In the genomic region with DNA sequence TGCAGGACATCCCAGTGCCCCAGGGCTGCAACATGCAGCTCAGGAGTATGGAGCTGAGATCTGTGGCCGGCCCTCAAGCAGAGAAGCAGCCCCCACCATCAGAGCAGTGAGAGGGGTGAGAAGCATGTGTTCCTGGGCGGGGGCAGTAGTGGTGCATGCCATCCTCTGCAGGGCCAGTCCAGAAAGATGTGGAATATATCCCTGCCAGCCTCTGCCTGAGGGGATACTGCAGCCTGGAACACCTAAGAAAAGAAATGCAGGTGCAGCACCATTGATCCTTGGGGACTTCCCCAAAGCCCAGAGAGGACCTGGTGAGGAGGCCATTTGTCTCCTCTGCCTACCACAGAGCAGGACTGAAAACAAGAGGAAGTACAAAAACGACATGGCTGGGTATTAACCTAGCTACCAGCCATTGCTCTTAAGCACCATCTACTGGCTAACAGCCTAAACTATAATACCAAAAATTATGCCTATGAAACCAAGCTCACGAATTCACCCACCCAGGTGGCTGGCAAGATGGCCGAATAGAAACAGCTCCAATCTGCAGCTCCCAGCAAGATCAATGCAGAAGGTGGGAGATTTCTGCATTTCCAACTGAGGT, we compare ENCODE assay signal across 10 cellular contexts.
DNase-seq lines count a peak whose midpoint lies in the region; ATAC-seq and TF ChIP-seq lines count a peak whose summit lies in the region.
"Had no signal": no experiment of that assay in that cellular context is flagged by ENCODE, and none has a peak within 500 bp of the region (broad histone marks: within the 10 kb centered on the region; RNA-seq: fewer than 3 reads in every experiment).

No MANE protein-coding gene starts in this region.

- no peak overlapping the region for H3K4me3 ChIP-seq in astrocyte of the spinal cord (ENCODE audit: low read depth, low read length)
- no peak overlapping the region for H3K4me3 ChIP-seq in neural cell (ENCODE audit: low read length)
- H3K4me3 ChIP-seq: lung had no signal

- H3K27ac Mint-ChIP-seq in activated naive CD4-positive, alpha-beta T cell treated with anti-CD3 and anti-CD28 coated beads, Interleukin-2, amount 50 U/mL, for 72 hours: no peak overlapping the region

- no peaks in the 10 kb centered on the region for H3K27me3 ChIP-seq in neural cell (ENCODE audit: insufficient read depth, low read depth, low read length)

- no peak for TF ChIP-seq EP300 in neural cell (conservative IDR thresholded peaks at IDR 0.05; ENCODE audit: poor library complexity, severe bottlenecking)

- no peaks in the 10 kb centered on the region for H4K20me1 ChIP-seq in neural cell (ENCODE audit: insufficient read depth)

- in situ Hi-C loops in astrocyte of the spinal cord (cut with HindIII; ENCODE audit: low sequenced_read_pairs): no loop called here

- H3K4me2 ChIP-seq in neural cell (ENCODE audit: low read length): no peak overlapping the region

- no peaks in the 10 kb centered on the region for H3K79me2 ChIP-seq in neural cell (replicated peaks; ENCODE audit: insufficient read depth, low read length)

- H3K9ac ChIP-seq in neural cell (ENCODE audit: low read length): no peak overlapping the region

- no peak overlapping the region for H2AFZ ChIP-seq in neural cell (ENCODE audit: low read depth, low read length)

- peak; percentile 81 for TF ChIP-seq RAD21 in neural cell (conservative IDR thresholded peaks at IDR 0.05)

- TF ChIP-seq CTCF in astrocyte of the spinal cord (IDR thresholded peaks at IDR 0.05; ENCODE audit: low read depth, low read length) (peak; percentile 53), neural cell (IDR thresholded peaks at IDR 0.05; ENCODE audit: poor library complexity, severe bottlenecking) (peak; percentile 77)

- H3F3A ChIP-seq in neural cell (ENCODE audit: insufficient read depth, low read length, poor library complexity, severe bottlenecking): no peaks in the 10 kb centered on the region

- no peak overlapping the region for H3K27ac ChIP-seq in neural cell (ENCODE audit: low read length)

- peaks cover 6 to 10% of the 10 kb centered on the region in 2 donors for H3K9me3 Mint-ChIP-seq in activated naive CD4-positive, alpha-beta T cell treated with anti-CD3 and anti-CD28 coated beads, Interleukin-2, amount 50 U/mL, for 72 hours

- H3K9me3 ChIP-seq in neural cell (ENCODE audit: low read length): no peaks in the 10 kb centered on the region
- H3K9me3 ChIP-seq: Caco-2 had no signal

- peak; percentile 24 to 56 for ATAC-seq in activated naive CD4-positive, alpha-beta T cell treated with anti-CD3 and anti-CD28 coated beads, Interleukin-2, amount 50 U/mL, for 72 hours
- ATAC-seq in HG02973 (IDR thresholded peaks at IDR 0.05; ENCODE audit: unreplicated experiment): no peak

- no peaks in the 10 kb centered on the region for H3K9me2 ChIP-seq in neural cell (ENCODE audit: insufficient read depth, low read length)

- H3K36me3 Mint-ChIP-seq in activated naive CD4-positive, alpha-beta T cell treated with anti-CD3 and anti-CD28 coated beads, Interleukin-2, amount 50 U/mL, for 72 hours: peaks cover 9 to 24% of the 10 kb centered on the region in 2 donors

- DNase-seq in activated naive CD4-positive, alpha-beta T cell treated with anti-CD3 and anti-CD28 coated beads, Interleukin-2, amount 50 U/mL, for 72 hours (ENCODE audit: low spot score in 2 of 2): no peak
- DNase-seq in activated naive CD4-positive, alpha-beta T cell (lab: John Stamatoyannopoulos, UW): no peak
- DNase-seq in NCI-H1417 (lab: John Stamatoyannopoulos, UW): peak in 2 of 3 experiments; percentile 55 to 60
- DNase-seq in astrocyte of the spinal cord (ENCODE audit: low read depth, low spot score): peak; percentile 37
- no peak for DNase-seq in stimulated activated CD4-positive, alpha-beta T cell treated with anti-CD3 and anti-CD28 coated beads, Interleukin-2, amount 100 ng/mL, for 48 hours
- no peak for DNase-seq in activated CD4-positive, CD25-positive, alpha-beta regulatory T cell (lab: John Stamatoyannopoulos, UW)

- H3K36me3 ChIP-seq in neural cell (ENCODE audit: insufficient read depth, low read length): no peaks in the 10 kb centered on the region

TF ChIP-seq in neural cell, 6 proteins besides CTCF, POLR2A, EP300 and RAD21:
- TF ChIP-seq POLR2AphosphoS5 (IDR thresholded peaks at IDR 0.05) (no peak), SMC3 (conservative IDR thresholded peaks at IDR 0.05; ENCODE audit: poor library complexity) (peak; percentile 87)

Comparison
In these comparisons a context has a peak if more than half of its experiments do, and no peak if none do; other contexts are left out.
1. DNase-seq: peak in NCI-H1417 (2 of 3) and astrocyte of the spinal cord (single experiment); none in activated naive CD4-positive, alpha-beta T cell treated with anti-CD3 and anti-CD28 coated beads, Interleukin-2, amount 50 U/mL, for 72 hours (0 of 2), activated naive CD4-positive, alpha-beta T cell (0 of 4), stimulated activated CD4-positive, alpha-beta T cell treated with anti-CD3 and anti-CD28 coated beads, Interleukin-2, amount 100 ng/mL, for 48 hours (0 of 2) and activated CD4-positive, CD25-positive, alpha-beta regulatory T cell (0 of 4).